Comparison of ENCODE assay signal across 18 cellular contexts in genomic region chr19:14553939-14554243, GRCh38. TPM values are rescaled to one million over a fixed set of nuclear protein-coding genes. Genes with fewer than 3 reads are reported as not detected.
DNase-seq lines count a peak whose midpoint lies in the region; ATAC-seq and TF ChIP-seq lines count a peak whose summit lies in the region.
"Had no signal": no experiment of that assay in that cellular context is flagged by ENCODE, and none has a peak within 500 bp of the region (broad histone marks: within the 10 kb centered on the region; RNA-seq: fewer than 3 reads in every experiment).

No MANE protein-coding gene starts in this region.

- intact Hi-C loops in Right ventricle myocardium inferior (cut with DNase I) (no loop called here), Right ventricle myocardium superior (cut with DNase I) (no loop called here), dorsolateral prefrontal cortex (cut with DNase I) (loop anchor here in 1 of 2 donors (5.0 kb wide), 1 partner anchor 57 kb away; the partner anchor contains the start of gene GIPC1)

- peak; percentile 11 for DNase-seq in Right ventricle myocardium inferior (ENCODE audit: missing footprints)
- DNase-seq in Right ventricle myocardium superior = no peak
- DNase-seq in dorsolateral prefrontal cortex = no peak
- no peak for DNase-seq in NCI-H69 (lab: John Stamatoyannopoulos, UW)
- no peak for DNase-seq in erythroblast (lab: John Stamatoyannopoulos, UW)
- DNase-seq: GM23248; KBM-7; naive B cell; NCI-H1417 treated with DMSO at 0.1 percent for 48 hours; stimulated activated CD4-positive, alpha-beta T cell treated with anti-CD3 and anti-CD28 coated beads, Interleukin-4, amount 100 ng/mL, for 24 hours; uterus; WERI-Rb-1 had no signal

- H3K4me1 Mint-ChIP-seq in nephron = peaks cover 33% of the 10 kb centered on the region

- H3K27me3 Mint-ChIP-seq in nephron (ENCODE audit: low read depth) = no peaks in the 10 kb centered on the region
- H3K27me3 Mint-ChIP-seq: naive B cell had no signal

- no peak overlapping the region for H3K4me3 ChIP-seq in dorsolateral prefrontal cortex
- H3K4me3 ChIP-seq: esophagus muscularis mucosa, GM23248, uterus had no signal

- H3K27ac Mint-ChIP-seq in nephron = peak overlapping the region; percentile 24 to 80 (median 56)

- H3K36me3 Mint-ChIP-seq in nephron (ENCODE audit: low read depth) = peaks cover 5% of the 10 kb centered on the region

- no peaks in the 10 kb centered on the region for H3K9me3 Mint-ChIP-seq in nephron
- H3K9me3 Mint-ChIP-seq: naive B cell had no signal

- no peak for TF ChIP-seq CTCF in dorsolateral prefrontal cortex (IDR thresholded peaks at IDR 0.05 in 54 of 56, conservative IDR thresholded peaks at IDR 0.05 in 2 of 56; ENCODE audit: low read depth in 1 of 56, partially characterized antibody in 56 of 56)
- no peak for TF ChIP-seq CTCF in nephron (IDR thresholded peaks at IDR 0.05; ENCODE audit: unreplicated experiment in 3 of 3)

- no peak for ATAC-seq in Right ventricle myocardium inferior
- no peak for ATAC-seq in Right ventricle myocardium superior (ENCODE audit: poor library complexity)
- no peak for ATAC-seq in GM19023 (IDR thresholded peaks at IDR 0.05; ENCODE audit: unreplicated experiment)
- no peak for ATAC-seq in GM21619 (IDR thresholded peaks at IDR 0.05; ENCODE audit: unreplicated experiment)
- ATAC-seq: sciatic nerve had no signal

- no peaks in the 10 kb centered on the region for H3K27me3 ChIP-seq in dorsolateral prefrontal cortex
- H3K27me3 ChIP-seq: esophagus muscularis mucosa, uterus had no signal

- no peak overlapping the region for H3K4me3 Mint-ChIP-seq in nephron

- TF ChIP-seq POLR2A in erythroblast (IDR thresholded peaks at IDR 0.05; ENCODE audit: low read length) = no peak

- H3K27ac ChIP-seq in dorsolateral prefrontal cortex = peak overlapping the region in 58 of 59 donors; percentile 5 to 97 (median 87)
- H3K27ac ChIP-seq: esophagus muscularis mucosa, GM23248, uterus, WERI-Rb-1 had no signal

RNA-seq across cellular contexts. Expression of gene NDUFB7, which starts 18.0 kb away (rescaled TPM):
- total RNA-seq in Right ventricle myocardium inferior = 529 TPM
- 533 TPM for total RNA-seq in Right ventricle myocardium superior
- total RNA-seq in dorsolateral prefrontal cortex = 100 to 1,000 TPM; 107 to 236 (median 166) TPM

RNA-seq across cellular contexts. Expression of gene TECR, which starts 24.5 kb away (rescaled TPM):
- total RNA-seq in Right ventricle myocardium inferior (77.4 TPM), Right ventricle myocardium superior (73.8 TPM), dorsolateral prefrontal cortex (100 to 1,000 TPM; 169 to 287 (median 205) TPM)

RNA-seq across cellular contexts. Expression of gene CLEC17A, which starts 29.0 kb away (rescaled TPM):
- total RNA-seq in Right ventricle myocardium inferior (not detected), Right ventricle myocardium superior (not detected), dorsolateral prefrontal cortex (1 to 10 TPM in 29 of 120 experiments, under 1 TPM in 70, not detected in 21; 0.20 to 3.3 (median 0.75) TPM)
- total RNA-seq: esophagus muscularis mucosa, GM23248, left lobe of liver had no signal

RNA-seq across cellular contexts. Expression of gene DNAJB1, which starts 35.7 kb away (rescaled TPM):
- total RNA-seq in Right ventricle myocardium inferior (46.9 TPM), Right ventricle myocardium superior (43.0 TPM), dorsolateral prefrontal cortex (1,000 to 10,000 TPM in 2 of 120 experiments, 100 to 1,000 TPM in 67, 10 to 100 TPM in 51; 67.5 to 1,486 (median 107) TPM)

RNA-seq across cellular contexts. Expression of gene GIPC1, which starts 58.0 kb away (rescaled TPM):
- total RNA-seq in Right ventricle myocardium inferior = 50.0 TPM
- total RNA-seq in Right ventricle myocardium superior = 48.9 TPM
- 100 to 1,000 TPM in 13 of 120 experiments, 10 to 100 TPM in 107; 54.9 to 112 (median 87.4) TPM for total RNA-seq in dorsolateral prefrontal cortex
